ENCODE assay signal across 8 cellular contexts in the genomic region with DNA sequence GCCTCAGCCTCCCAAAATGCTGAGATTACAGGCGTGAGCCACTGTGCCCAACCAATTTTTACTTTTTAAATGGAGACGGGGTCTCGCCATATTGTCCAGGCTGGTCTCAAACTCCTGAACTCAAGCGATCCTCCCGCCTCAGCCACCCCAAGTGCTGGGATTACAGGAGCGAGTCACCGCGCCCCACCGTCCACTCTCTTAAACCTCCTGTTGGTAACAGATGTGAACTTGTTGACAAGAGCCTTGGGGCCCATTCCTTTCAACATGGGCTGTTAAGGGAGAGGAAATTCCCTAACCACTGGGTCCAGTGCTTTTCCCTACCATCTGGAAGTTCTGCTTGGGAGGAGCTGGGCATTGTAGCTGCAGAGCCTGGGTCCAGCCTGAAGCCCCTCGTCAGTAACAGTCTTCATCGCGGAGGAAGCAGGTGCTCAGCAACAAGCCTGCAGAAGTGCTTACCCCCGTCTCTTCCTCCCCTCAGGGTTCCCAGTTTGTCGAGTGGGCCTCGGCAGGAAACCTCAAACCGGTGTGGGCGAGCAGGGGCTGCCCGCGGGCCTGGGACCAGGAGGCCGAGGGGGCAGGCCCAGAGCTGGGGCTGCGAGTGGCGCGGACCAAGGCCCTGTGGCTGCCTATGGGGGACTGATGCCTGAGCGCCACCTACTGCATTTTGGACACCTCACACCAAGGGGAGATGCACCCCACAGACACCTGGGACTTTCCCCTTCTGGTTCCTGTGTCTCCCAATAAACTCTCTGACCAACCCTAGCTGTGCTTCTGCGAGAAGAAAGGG. TPM values are rescaled to one million over a fixed set of nuclear protein-coding genes. Genes with fewer than 3 reads are reported as not detected.
A peak's percentile ranks its signal among the peaks of the same experiment; 100 is the strongest.
DNase-seq lines count a peak whose midpoint lies in the region; ATAC-seq and TF ChIP-seq lines count a peak whose summit lies in the region.

No MANE protein-coding gene starts in this region.

- no peaks in the 10 kb centered on the region for H3K9me3 Mint-ChIP-seq in activated T-helper 1 cell treated with anti-CD3 and anti-CD28 coated beads, Interleukin-12 subunit alpha, Interleukin-12 subunit beta, Interleukin-2, Interleukin-4 antibody, amounts not matched to agents 30 ng/mL and 10 ng/mL and 1 ng/mL, durations not matched to agents 14 hours and 24 hours and 36 hours
- H3K9me3 Mint-ChIP-seq in natural killer cell: no peaks in the 10 kb centered on the region

- no peaks in the 10 kb centered on the region for H3K9me2 ChIP-seq in Karpas-422 (replicated peaks; ENCODE audit: insufficient read depth, low read length)

- no peaks in the 10 kb centered on the region for H3K27me3 ChIP-seq in Karpas-422 (ENCODE audit: low read length)

- H3K4me3 Mint-ChIP-seq in activated T-helper 1 cell treated with anti-CD3 and anti-CD28 coated beads, Interleukin-12 subunit alpha, Interleukin-12 subunit beta, Interleukin-2, Interleukin-4 antibody, amounts not matched to agents 30 ng/mL and 10 ng/mL and 1 ng/mL, durations not matched to agents 14 hours and 24 hours and 36 hours: peak overlapping the region; percentile 67
- H3K4me3 Mint-ChIP-seq in natural killer cell: peak overlapping the region; percentile 84

- peaks cover 34% of the 10 kb centered on the region for H3K4me1 Mint-ChIP-seq in activated T-helper 1 cell treated with anti-CD3 and anti-CD28 coated beads, Interleukin-12 subunit alpha, Interleukin-12 subunit beta, Interleukin-2, Interleukin-4 antibody, amounts not matched to agents 30 ng/mL and 10 ng/mL and 1 ng/mL, durations not matched to agents 14 hours and 24 hours and 36 hours (ENCODE audit: low read depth)
- H3K4me1 Mint-ChIP-seq in natural killer cell: peaks cover 23 to 48% of the 10 kb centered on the region in 2 donors

- peak; percentile 61 to 79 (median 75) for ATAC-seq in natural killer cell

- H3K4me2 ChIP-seq in Karpas-422 (ENCODE audit: low read depth, low read length, poor library complexity, severe bottlenecking): no peak overlapping the region

- H3K9me3 ChIP-seq in Karpas-422 (ENCODE audit: low read length): no peaks in the 10 kb centered on the region

- TF ChIP-seq CTCF in AG10803 (conservative IDR thresholded peaks at IDR 0.05; ENCODE audit: low read length): peak; percentile 21
- TF ChIP-seq CTCF in natural killer cell (IDR thresholded peaks at IDR 0.05): peak; percentile 70

- H3K27ac Mint-ChIP-seq in activated T-helper 1 cell treated with anti-CD3 and anti-CD28 coated beads, Interleukin-12 subunit alpha, Interleukin-12 subunit beta, Interleukin-2, Interleukin-4 antibody, amounts not matched to agents 30 ng/mL and 10 ng/mL and 1 ng/mL, durations not matched to agents 14 hours and 24 hours and 36 hours: peak overlapping the region; percentile 86
- H3K27ac Mint-ChIP-seq in natural killer cell: peak overlapping the region; percentile 92 to 97

- H3K36me3 ChIP-seq in Karpas-422 (ENCODE audit: insufficient read depth, low read length): peaks cover 6% of the 10 kb centered on the region

- 0 out of 2 replicates have a peak overlapping the region, but pooled peaks have one; percentile 14 for H3K9ac ChIP-seq in Karpas-422 (ENCODE audit: low read length)

- no peak overlapping the region for H2AFZ ChIP-seq in Karpas-422 (ENCODE audit: low read length)

- intact Hi-C loops in activated T-helper 1 cell treated with anti-CD3 and anti-CD28 coated beads, Interleukin-12 subunit alpha, Interleukin-12 subunit beta, Interleukin-2, Interleukin-4 antibody, amounts not matched to agents 30 ng/mL and 10 ng/mL and 1 ng/mL, durations not matched to agents 14 hours and 24 hours and 36 hours (cut with micrococcal nuclease): loop anchor here (1.0 to 2.0 kb wide), 7 partner anchors 17 to 135 kb away; a partner anchor contains a TSS
- intact Hi-C loops in natural killer cell (cut with micrococcal nuclease): loop anchor here (1.0 kb wide), 4 partner anchors 17 to 135 kb away; a partner anchor contains a TSS

- no peaks in the 10 kb centered on the region for H3K27me3 Mint-ChIP-seq in activated T-helper 1 cell treated with anti-CD3 and anti-CD28 coated beads, Interleukin-12 subunit alpha, Interleukin-12 subunit beta, Interleukin-2, Interleukin-4 antibody, amounts not matched to agents 30 ng/mL and 10 ng/mL and 1 ng/mL, durations not matched to agents 14 hours and 24 hours and 36 hours (ENCODE audit: insufficient read depth)
- no peaks in the 10 kb centered on the region for H3K27me3 Mint-ChIP-seq in natural killer cell (ENCODE audit: low read depth in 2 of 2)

- H3K79me2 ChIP-seq in Karpas-422 (ENCODE audit: low read length): no peaks in the 10 kb centered on the region

- H3K36me3 Mint-ChIP-seq in activated T-helper 1 cell treated with anti-CD3 and anti-CD28 coated beads, Interleukin-12 subunit alpha, Interleukin-12 subunit beta, Interleukin-2, Interleukin-4 antibody, amounts not matched to agents 30 ng/mL and 10 ng/mL and 1 ng/mL, durations not matched to agents 14 hours and 24 hours and 36 hours (ENCODE audit: low read depth): peaks cover 3% of the 10 kb centered on the region
- no peaks in the 10 kb centered on the region for H3K36me3 Mint-ChIP-seq in natural killer cell

- H4K20me1 ChIP-seq in Karpas-422 (ENCODE audit: insufficient read depth, low read depth, low read length): no peaks in the 10 kb centered on the region

- H3K4me1 ChIP-seq in Karpas-422 (ENCODE audit: low read length): peaks cover 35% of the 10 kb centered on the region

- H3K4me3 ChIP-seq in AG10803 (ENCODE audit: low read length) (no peak overlapping the region), Karpas-422 (ENCODE audit: low read length) (no peak overlapping the region)

- no peak for DNase-seq in AG10803 (ENCODE audit: low read depth)
- peak; percentile 69 for DNase-seq in GM19240 (ENCODE audit: insufficient read length, low spot score)
- peak; percentile 86 for DNase-seq in Karpas-422
- peak; percentile 84 for DNase-seq in activated T-helper 1 cell treated with anti-CD3 and anti-CD28 coated beads, Interleukin-12 subunit alpha, Interleukin-12 subunit beta, Interleukin-2, Interleukin-4 antibody, amounts not matched to agents 30 ng/mL and 10 ng/mL and 1 ng/mL, durations not matched to agents 14 hours and 24 hours and 36 hours (ENCODE audit: low spot score)
- peak; percentile 83 for DNase-seq in natural killer cell
- no peak for DNase-seq in NOMO-1 treated with dmso at 0.1 percent for 144 hours (lab: John Stamatoyannopoulos, UW; ENCODE audit: unreplicated experiment)
- DNase-seq in NCI-H1048 (lab: John Stamatoyannopoulos, UW): no peak
- no peak for DNase-seq in foreskin melanocyte

- H3K27ac ChIP-seq in Karpas-422 (ENCODE audit: low read length): no peak overlapping the region

RNA-seq across cellular contexts. Expression of a gene that starts 4.0 kb away (rescaled TPM):
- total RNA-seq in Karpas-422 (2014; rRNA removed; shearing (Covaris generic); ENCODE audit: low replicate concordance): 18.8 and 19.3 TPM in 2 replicates
- total RNA-seq in activated T-helper 1 cell treated with anti-CD3 and anti-CD28 coated beads, Interleukin-12 subunit alpha, Interleukin-12 subunit beta, Interleukin-2, Interleukin-4 antibody, amounts not matched to agents 30 ng/mL and 10 ng/mL and 1 ng/mL, durations not matched to agents 14 hours and 24 hours and 36 hours: 58.4 and 65.4 TPM in 2 replicates
- 10 to 100 TPM; 44.7 to 65.7 (median 64.8) TPM for total RNA-seq in natural killer cell

RNA-seq across cellular contexts. Expression of a gene that starts 17.0 kb away (rescaled TPM):
- total RNA-seq in Karpas-422 (2014; rRNA removed; shearing (Covaris generic); ENCODE audit: low replicate concordance): 15.9 and 83.3 TPM in 2 replicates
- total RNA-seq in activated T-helper 1 cell treated with anti-CD3 and anti-CD28 coated beads, Interleukin-12 subunit alpha, Interleukin-12 subunit beta, Interleukin-2, Interleukin-4 antibody, amounts not matched to agents 30 ng/mL and 10 ng/mL and 1 ng/mL, durations not matched to agents 14 hours and 24 hours and 36 hours: 23.1 and 24.5 TPM in 2 replicates
- total RNA-seq in natural killer cell: 10 to 100 TPM; 39.9 to 43.2 (median 41.4) TPM

RNA-seq across cellular contexts. Expression of a gene that starts 17.4 kb away (rescaled TPM):
- 6,359 and 8,659 TPM in 2 replicates for total RNA-seq in Karpas-422 (2014; rRNA removed; shearing (Covaris generic); ENCODE audit: low replicate concordance)
- 2,876 and 2,988 TPM in 2 replicates for total RNA-seq in activated T-helper 1 cell treated with anti-CD3 and anti-CD28 coated beads, Interleukin-12 subunit alpha, Interleukin-12 subunit beta, Interleukin-2, Interleukin-4 antibody, amounts not matched to agents 30 ng/mL and 10 ng/mL and 1 ng/mL, durations not matched to agents 14 hours and 24 hours and 36 hours
- 1,000 to 10,000 TPM; 1,881 to 2,284 (median 2,283) TPM for total RNA-seq in natural killer cell

RNA-seq across cellular contexts. Expression of a gene that starts 18.4 kb away (rescaled TPM):
- total RNA-seq in Karpas-422 (2014; rRNA removed; shearing (Covaris generic); ENCODE audit: low replicate concordance): 163 and 223 TPM in 2 replicates
- total RNA-seq in activated T-helper 1 cell treated with anti-CD3 and anti-CD28 coated beads, Interleukin-12 subunit alpha, Interleukin-12 subunit beta, Interleukin-2, Interleukin-4 antibody, amounts not matched to agents 30 ng/mL and 10 ng/mL and 1 ng/mL, durations not matched to agents 14 hours and 24 hours and 36 hours: 124 and 126 TPM in 2 replicates
- 100 to 1,000 TPM; 112 to 149 (median 138) TPM for total RNA-seq in natural killer cell

RNA-seq across cellular contexts. Expression of a gene that starts 26.2 kb away (rescaled TPM):
- 6,857 and 9,247 TPM in 2 replicates for total RNA-seq in Karpas-422 (2014; rRNA removed; shearing (Covaris generic); ENCODE audit: low replicate concordance)
- 1,890 and 1,927 TPM in 2 replicates for total RNA-seq in activated T-helper 1 cell treated with anti-CD3 and anti-CD28 coated beads, Interleukin-12 subunit alpha, Interleukin-12 subunit beta, Interleukin-2, Interleukin-4 antibody, amounts not matched to agents 30 ng/mL and 10 ng/mL and 1 ng/mL, durations not matched to agents 14 hours and 24 hours and 36 hours
- 1,000 to 10,000 TPM; 1,427 to 1,714 (median 1,549) TPM for total RNA-seq in natural killer cell

Comparison
In these comparisons a context has a peak if more than half of its experiments do, and no peak if none do; other contexts are left out.
1. DNase-seq: peak in GM19240 (single experiment), Karpas-422 (single experiment), activated T-helper 1 cell treated with anti-CD3 and anti-CD28 coated beads, Interleukin-12 subunit alpha, Interleukin-12 subunit beta, Interleukin-2, Interleukin-4 antibody, amounts not matched to agents 30 ng/mL and 10 ng/mL and 1 ng/mL, durations not matched to agents 14 hours and 24 hours and 36 hours (single experiment) and natural killer cell (single experiment); none in AG10803 (single experiment), NOMO-1 treated with dmso at 0.1 percent for 144 hours (single experiment), NCI-H1048 (single experiment) and foreskin melanocyte (single experiment).